Comparison of ENCODE assay signal across 8 cellular contexts in the genomic region with DNA sequence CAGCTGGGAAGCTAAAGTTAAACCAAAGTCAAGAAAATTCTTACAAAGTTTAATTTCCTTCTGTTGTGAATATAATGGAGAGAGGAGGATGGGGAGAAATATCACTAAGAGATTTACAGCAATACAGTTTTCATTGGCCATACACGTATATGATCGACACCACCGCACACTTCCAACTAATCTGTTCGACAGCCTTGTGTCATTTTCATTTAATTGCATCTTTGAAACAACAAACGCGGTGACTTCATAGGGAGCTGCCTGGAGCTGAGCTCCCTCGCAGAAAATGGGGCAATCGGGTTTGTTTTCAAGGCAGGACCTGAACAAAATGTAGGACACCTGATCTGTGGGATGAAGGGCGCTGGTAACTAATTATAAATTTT. TPM values are rescaled to one million over a fixed set of nuclear protein-coding genes. Genes with fewer than 3 reads are reported as not detected.
DNase-seq lines count a peak whose midpoint lies in the region; ATAC-seq and TF ChIP-seq lines count a peak whose summit lies in the region.

No MANE protein-coding gene starts in this region.

- CTCF ChIA-PET in A673 (lab: Charles Lee) = no interaction called here

- H3K27ac Mint-ChIP-seq in activated naive CD8-positive, alpha-beta T cell treated with anti-CD3 and anti-CD28 coated beads, Interleukin-2, amount 50 U/mL, for 24 hours = no peak overlapping the region
- H3K27ac Mint-ChIP-seq in stimulated activated naive B cell treated with anti-CD40 and anti-IgM and Interleukin-4, amounts not matched to agents 10 μg/mL and 1 μg/mL and 100 μg/mL, for 72 hours = no peak overlapping the region

- H3K4me3 Mint-ChIP-seq in activated naive CD8-positive, alpha-beta T cell treated with anti-CD3 and anti-CD28 coated beads, Interleukin-2, amount 50 U/mL, for 24 hours = peak overlapping the region; percentile 73
- H3K4me3 Mint-ChIP-seq in stimulated activated naive B cell treated with anti-CD40 and anti-IgM and Interleukin-4, amounts not matched to agents 10 μg/mL and 1 μg/mL and 100 μg/mL, for 72 hours = peak overlapping the region; percentile 79 to 91

- H3K4me3 ChIP-seq in A673 (ENCODE audit: low read depth, low read length, poor library complexity, severe bottlenecking) (peak overlapping the region; percentile 93), HAP-1 (peak overlapping the region; percentile 66), iPS-20b (ENCODE audit: low read length) (peak overlapping the region; percentile 100)

- intact Hi-C loops in A673 (cut with micrococcal nuclease; ENCODE audit: unreplicated experiment) = loop anchor here (2.0 to 5.0 kb wide), 2 partner anchors 97 to 297 kb away; partner anchors contain the start of gene C4orf36

- H3K36me3 ChIP-seq in A673 (ENCODE audit: insufficient read depth, low read length, poor library complexity, severe bottlenecking) (no peaks in the 10 kb centered on the region), HAP-1 (replicated peaks) (no peaks in the 10 kb centered on the region), iPS-20b (ENCODE audit: insufficient read depth, low read depth, low read length) (no peaks in the 10 kb centered on the region)

- BruUV-seq in A673 (replicated peaks; lab: Mats Ljungman, UMichigan) = TSS peak; percentile 38

- H3K9me3 Mint-ChIP-seq in activated naive CD8-positive, alpha-beta T cell treated with anti-CD3 and anti-CD28 coated beads, Interleukin-2, amount 50 U/mL, for 24 hours = no peaks in the 10 kb centered on the region
- no peaks in the 10 kb centered on the region for H3K9me3 Mint-ChIP-seq in stimulated activated naive B cell treated with anti-CD40 and anti-IgM and Interleukin-4, amounts not matched to agents 10 μg/mL and 1 μg/mL and 100 μg/mL, for 72 hours

- no peaks in the 10 kb centered on the region for H3K36me3 Mint-ChIP-seq in activated naive CD8-positive, alpha-beta T cell treated with anti-CD3 and anti-CD28 coated beads, Interleukin-2, amount 50 U/mL, for 24 hours (ENCODE audit: low read depth)
- no peaks in the 10 kb centered on the region for H3K36me3 Mint-ChIP-seq in stimulated activated naive B cell treated with anti-CD40 and anti-IgM and Interleukin-4, amounts not matched to agents 10 μg/mL and 1 μg/mL and 100 μg/mL, for 72 hours

- ATAC-seq in activated naive CD8-positive, alpha-beta T cell treated with anti-CD3 and anti-CD28 coated beads, Interleukin-2, amount 50 U/mL, for 24 hours = no peak
- ATAC-seq in stimulated activated naive B cell treated with anti-CD40 and anti-IgM and Interleukin-4, amounts not matched to agents 10 μg/mL and 1 μg/mL and 100 μg/mL, for 72 hours (replicated peaks) = no peak
- no peak for ATAC-seq in HG03460 (IDR thresholded peaks at IDR 0.05; ENCODE audit: unreplicated experiment)
- no peak for ATAC-seq in GM21576 (IDR thresholded peaks at IDR 0.05; ENCODE audit: unreplicated experiment)

- peak overlapping the region; percentile 89 for H3K27ac ChIP-seq in A673 (ENCODE audit: low read depth, low read length, poor library complexity, severe bottlenecking)
- no peak overlapping the region for H3K27ac ChIP-seq in iPS-20b (ENCODE audit: low read length)

- H3K4me1 ChIP-seq in A673 (ENCODE audit: insufficient read depth, low read length, poor library complexity, severe bottlenecking) = peaks cover 8% of the 10 kb centered on the region
- H3K4me1 ChIP-seq in HAP-1 = peaks cover 24% of the 10 kb centered on the region
- H3K4me1 ChIP-seq in iPS-20b (ENCODE audit: insufficient read depth, low read length) = peaks cover 35% of the 10 kb centered on the region

- H3K9me3 ChIP-seq in A673 (ENCODE audit: low read depth, low read length, poor library complexity, severe bottlenecking) = no peaks in the 10 kb centered on the region
- no peaks in the 10 kb centered on the region for H3K9me3 ChIP-seq in HAP-1
- H3K9me3 ChIP-seq in iPS-20b (ENCODE audit: insufficient read depth, low read depth, low read length) = no peaks in the 10 kb centered on the region

- in situ Hi-C loops in HAP-1 (cut with MboI; ENCODE audit: low sequenced_read_pairs) = no loop called here

- POLR2A ChIA-PET in A673 (lab: Charles Lee; ENCODE audit: low non-redundant PET) = no interaction called here

- no peak for TF ChIP-seq CTCF in A673 (conservative IDR thresholded peaks at IDR 0.05; ENCODE audit: low read depth, low read length)

- H3K9ac ChIP-seq in iPS-20b (ENCODE audit: low read depth, low read length) = peak overlapping the region; percentile 92; the same call in 1 of the 2 replicates

- H3K4me1 Mint-ChIP-seq in activated naive CD8-positive, alpha-beta T cell treated with anti-CD3 and anti-CD28 coated beads, Interleukin-2, amount 50 U/mL, for 24 hours = peaks cover 16% of the 10 kb centered on the region
- H3K4me1 Mint-ChIP-seq in stimulated activated naive B cell treated with anti-CD40 and anti-IgM and Interleukin-4, amounts not matched to agents 10 μg/mL and 1 μg/mL and 100 μg/mL, for 72 hours = peaks cover 9 to 24% of the 10 kb centered on the region in 2 donors

- DNase-seq in A673 (ENCODE audit: low spot score) = peak; percentile 43
- peak; percentile 28 to 33 for DNase-seq in HAP-1 (ENCODE audit: low spot score in 2 of 2)
- no peak for DNase-seq in activated naive CD8-positive, alpha-beta T cell treated with anti-CD3 and anti-CD28 coated beads, Interleukin-2, amount 50 U/mL, for 24 hours
- DNase-seq in stimulated activated naive B cell treated with anti-CD40 and anti-IgM and Interleukin-4, amounts not matched to agents 10 μg/mL and 1 μg/mL and 100 μg/mL, for 72 hours = no peak
- no peak for DNase-seq in SK-N-DZ (ENCODE audit: low spot score)

- H3K27me3 ChIP-seq in A673 (replicated peaks; ENCODE audit: insufficient read depth, low read depth, low read length, poor library complexity) (no peaks in the 10 kb centered on the region), HAP-1 (ENCODE audit: low read depth) (no peaks in the 10 kb centered on the region), iPS-20b (ENCODE audit: insufficient read depth, low read length) (no peaks in the 10 kb centered on the region)

- peaks cover 52% of the 10 kb centered on the region for H3K27me3 Mint-ChIP-seq in activated naive CD8-positive, alpha-beta T cell treated with anti-CD3 and anti-CD28 coated beads, Interleukin-2, amount 50 U/mL, for 24 hours
- peaks cover 21 to 38% of the 10 kb centered on the region in 2 donors for H3K27me3 Mint-ChIP-seq in stimulated activated naive B cell treated with anti-CD40 and anti-IgM and Interleukin-4, amounts not matched to agents 10 μg/mL and 1 μg/mL and 100 μg/mL, for 72 hours

RNA-seq across cellular contexts. Expression of gene PTPN13, which starts 1.3 kb away (rescaled TPM):
- 103 and 107 TPM in 2 replicates for total RNA-seq in A673 (2021)
- polyA plus RNA-seq in SK-N-DZ (2014; cell fraction: cytosol; rRNA removed) = 27.0 and 31.7 TPM in 2 replicates
- 22.1 and 25.8 TPM in 2 replicates for polyA plus RNA-seq in SK-N-DZ (2014; cell fraction: nucleus; rRNA removed)

Comparison
In these comparisons a context has a peak if more than half of its experiments do, and no peak if none do; other contexts are left out.
1. DNase-seq: peak in A673 (single experiment) and HAP-1 (2 of 2); none in activated naive CD8-positive, alpha-beta T cell treated with anti-CD3 and anti-CD28 coated beads, Interleukin-2, amount 50 U/mL, for 24 hours (single experiment), stimulated activated naive B cell treated with anti-CD40 and anti-IgM and Interleukin-4, amounts not matched to agents 10 μg/mL and 1 μg/mL and 100 μg/mL, for 72 hours (single experiment) and SK-N-DZ (single experiment).
2. Peak in every context shown above with its lines, with median percentiles within 50 percentile points of each other: H3K4me3 ChIP-seq.